9 cellular contexts compared by ENCODE assay signal in genomic region chr6:63272397-63272796, GRCh38. TPM values are rescaled to one million over a fixed set of nuclear protein-coding genes. Genes with fewer than 3 reads are reported as not detected.
DNase-seq lines count a peak whose midpoint lies in the region; ATAC-seq and FAIRE-seq lines count a peak whose summit lies in the region.
"Had no signal": no experiment of that assay in that cellular context is flagged by ENCODE, and none has a peak within 500 bp of the region (broad histone marks: within the 10 kb centered on the region; RNA-seq: fewer than 3 reads in every experiment).

No MANE protein-coding gene starts in this region.

- no peaks in the 10 kb centered on the region for H3K27me3 Mint-ChIP-seq in activated T-helper 2 cell treated with anti-CD3 and anti-CD28 coated beads, Interferon-gamma antibody, Interleukin-2, Interleukin-4, amounts not matched to agents 10 μg/mL and 5 μg/mL and 100 μg/mL, durations not matched to agents 14 hours and 24 hours and 36 hours (ENCODE audit: low read depth)

- H3K27ac Mint-ChIP-seq in activated T-helper 2 cell treated with anti-CD3 and anti-CD28 coated beads, Interferon-gamma antibody, Interleukin-2, Interleukin-4, amounts not matched to agents 10 μg/mL and 5 μg/mL and 100 μg/mL, durations not matched to agents 14 hours and 24 hours and 36 hours: no peak overlapping the region

- no peak for ATAC-seq in GM19324 (IDR thresholded peaks at IDR 0.05; ENCODE audit: low FRiP score, unreplicated experiment)

- no peaks in the 10 kb centered on the region for H3K4me1 ChIP-seq in small intestine (ENCODE audit: control insufficient read depth in 2 of 2, insufficient read depth in 1 of 2, low read depth in 1 of 2, low read length in 1 of 2)
- H3K4me1 ChIP-seq in effector memory CD4-positive, alpha-beta T cell (ENCODE audit: control insufficient read depth, insufficient read depth, low read length, poor library complexity, severe bottlenecking): no peaks in the 10 kb centered on the region
- H3K4me1 ChIP-seq: SJSA1 had no signal

- no peaks in the 10 kb centered on the region for H3K36me3 ChIP-seq in small intestine (ENCODE audit: control insufficient read depth in 2 of 2, insufficient read depth in 2 of 2, low read length in 2 of 2)
- H3K36me3 ChIP-seq in effector memory CD4-positive, alpha-beta T cell (ENCODE audit: control insufficient read depth, insufficient read depth, low read length): no peaks in the 10 kb centered on the region
- H3K36me3 ChIP-seq: SJSA1 had no signal

- H3K36me3 Mint-ChIP-seq in activated T-helper 2 cell treated with anti-CD3 and anti-CD28 coated beads, Interferon-gamma antibody, Interleukin-2, Interleukin-4, amounts not matched to agents 10 μg/mL and 5 μg/mL and 100 μg/mL, durations not matched to agents 14 hours and 24 hours and 36 hours (ENCODE audit: low read depth): no peaks in the 10 kb centered on the region

- H3K4me3 Mint-ChIP-seq in activated T-helper 2 cell treated with anti-CD3 and anti-CD28 coated beads, Interferon-gamma antibody, Interleukin-2, Interleukin-4, amounts not matched to agents 10 μg/mL and 5 μg/mL and 100 μg/mL, durations not matched to agents 14 hours and 24 hours and 36 hours (ENCODE audit: low read depth): no peak overlapping the region

- no peaks in the 10 kb centered on the region for H3K27me3 ChIP-seq in small intestine (ENCODE audit: control insufficient read depth in 2 of 2, insufficient read depth in 2 of 2, low read length in 2 of 2)
- no peaks in the 10 kb centered on the region for H3K27me3 ChIP-seq in effector memory CD4-positive, alpha-beta T cell (replicated peaks; ENCODE audit: control insufficient read depth, insufficient read depth, low read length, poor library complexity, severe bottlenecking)
- H3K27me3 ChIP-seq: SJSA1 had no signal

- intact Hi-C loops in activated T-helper 2 cell treated with anti-CD3 and anti-CD28 coated beads, Interferon-gamma antibody, Interleukin-2, Interleukin-4, amounts not matched to agents 10 μg/mL and 5 μg/mL and 100 μg/mL, durations not matched to agents 14 hours and 24 hours and 36 hours (cut with micrococcal nuclease): no loop called here

- no peak overlapping the region for H3K27ac ChIP-seq in small intestine (ENCODE audit: low read depth in 1 of 2, low read length in 1 of 2)
- no peak overlapping the region for H3K27ac ChIP-seq in effector memory CD4-positive, alpha-beta T cell (ENCODE audit: insufficient read depth, low read length, poor library complexity, severe bottlenecking)
- H3K27ac ChIP-seq: SJSA1 had no signal

- H3K4me1 Mint-ChIP-seq in activated T-helper 2 cell treated with anti-CD3 and anti-CD28 coated beads, Interferon-gamma antibody, Interleukin-2, Interleukin-4, amounts not matched to agents 10 μg/mL and 5 μg/mL and 100 μg/mL, durations not matched to agents 14 hours and 24 hours and 36 hours (ENCODE audit: low read depth): no peaks in the 10 kb centered on the region

- DNase-seq in NCI-H2227 treated with DMSO at 0.1 percent for 48 hours (lab: John Stamatoyannopoulos, UW) (peak; percentile 2), NCI-H2227 (lab: John Stamatoyannopoulos, UW; ENCODE audit: unreplicated experiment) (no peak), NCI-H82 (lab: John Stamatoyannopoulos, UW) (peak; percentile 57), epidermal melanocyte (ENCODE audit: insufficient read length, low spot score) (peak; percentile 26), small intestine (peak; percentile 10)
- no peak for DNase-seq in activated T-helper 2 cell treated with anti-CD3 and anti-CD28 coated beads, Interferon-gamma antibody, Interleukin-2, Interleukin-4, amounts not matched to agents 10 μg/mL and 5 μg/mL and 100 μg/mL, durations not matched to agents 14 hours and 24 hours and 36 hours (ENCODE audit: low spot score)
- DNase-seq in effector memory CD4-positive, alpha-beta T cell: no peak

- no peak overlapping the region for H3K4me3 ChIP-seq in small intestine (ENCODE audit: low read depth in 1 of 2, low read length in 2 of 2)
- no peak overlapping the region for H3K4me3 ChIP-seq in effector memory CD4-positive, alpha-beta T cell (ENCODE audit: insufficient read depth, low read depth, low read length, poor library complexity, severe bottlenecking)
- H3K4me3 ChIP-seq: SJSA1 had no signal

- no peaks in the 10 kb centered on the region for H3K9me3 Mint-ChIP-seq in activated T-helper 2 cell treated with anti-CD3 and anti-CD28 coated beads, Interferon-gamma antibody, Interleukin-2, Interleukin-4, amounts not matched to agents 10 μg/mL and 5 μg/mL and 100 μg/mL, durations not matched to agents 14 hours and 24 hours and 36 hours

- WGBS in small intestine, 3 donors: 0 to 8% (median 3%) methylated on average over 1 of the region's 1 CpG

- peak; percentile 83 for FAIRE-seq in small intestine (lab: Jason Lieb, UNC)

- no peaks in the 10 kb centered on the region for H3K9me3 ChIP-seq in small intestine (ENCODE audit: control insufficient read depth, low read depth)
- no peaks in the 10 kb centered on the region for H3K9me3 ChIP-seq in effector memory CD4-positive, alpha-beta T cell (ENCODE audit: control insufficient read depth, low read length)
- H3K9me3 ChIP-seq: SJSA1 had no signal

RNA-seq across cellular contexts. Expression of gene LGSN, which starts 47.4 kb away (rescaled TPM):
- polyA plus RNA-seq in small intestine: not detected
- not detected in 2 replicates for total RNA-seq in activated T-helper 2 cell treated with anti-CD3 and anti-CD28 coated beads, Interferon-gamma antibody, Interleukin-2, Interleukin-4, amounts not matched to agents 10 μg/mL and 5 μg/mL and 100 μg/mL, durations not matched to agents 14 hours and 24 hours and 36 hours
- total RNA-seq: SJSA1 had no signal

Comparison
In these comparisons a context has a peak if more than half of its experiments do, and no peak if none do; other contexts are left out.
1. DNase-seq: peak in NCI-H2227 treated with DMSO at 0.1 percent for 48 hours (single experiment), NCI-H82 (single experiment), epidermal melanocyte (single experiment) and small intestine (single experiment); none in NCI-H2227 (single experiment), activated T-helper 2 cell treated with anti-CD3 and anti-CD28 coated beads, Interferon-gamma antibody, Interleukin-2, Interleukin-4, amounts not matched to agents 10 μg/mL and 5 μg/mL and 100 μg/mL, durations not matched to agents 14 hours and 24 hours and 36 hours (single experiment) and effector memory CD4-positive, alpha-beta T cell (0 of 3).